8 cellular contexts compared by ENCODE assay signal in the genomic region with DNA sequence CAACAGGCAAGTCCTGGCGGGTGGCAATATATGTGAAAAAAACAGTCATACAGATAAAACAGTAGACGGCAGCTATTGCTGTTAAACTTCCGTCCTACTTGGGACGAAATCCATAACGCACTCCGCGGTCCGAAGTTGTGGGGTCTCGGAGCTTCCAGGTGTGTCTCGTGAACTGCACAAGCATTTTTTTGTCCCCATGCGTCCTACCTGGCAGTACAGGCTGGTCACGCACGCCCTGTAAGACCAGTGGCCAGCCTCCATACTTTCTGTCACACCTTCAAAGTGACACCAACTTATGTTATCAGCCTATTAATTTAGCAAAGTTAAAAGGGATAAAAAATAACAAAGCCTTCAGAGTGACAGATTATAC. TPM values are rescaled to one million over a fixed set of nuclear protein-coding genes. Genes with fewer than 3 reads are reported as not detected.
DNase-seq lines count a peak whose midpoint lies in the region; ATAC-seq and TF ChIP-seq lines count a peak whose summit lies in the region.

No MANE protein-coding gene starts in this region.

- no peaks in the 10 kb centered on the region for H3K9me3 ChIP-seq in MG63

- DNase-seq in GM12864 (ENCODE audit: low read depth) (no peak), choroid plexus epithelial cell (ENCODE audit: low read depth) (no peak), T1000 (lab: John Stamatoyannopoulos, UW) (no peak), GM20000 (ENCODE audit: low spot score) (no peak), MG63 (no peak), SW480 (ENCODE audit: low spot score) (no peak)

- peak; percentile 2 for ATAC-seq in HG02938 (IDR thresholded peaks at IDR 0.05; ENCODE audit: unreplicated experiment)

- TF ChIP-seq CTCF in GM12864 (IDR thresholded peaks at IDR 0.05; ENCODE audit: low read depth, low read length, missing control alignments) (no peak), choroid plexus epithelial cell (conservative IDR thresholded peaks at IDR 0.05; ENCODE audit: low read depth, low read length) (no peak), nephron (IDR thresholded peaks at IDR 0.05; ENCODE audit: unreplicated experiment in 3 of 3) (no peak), GM20000 (IDR thresholded peaks at IDR 0.05; ENCODE audit: extremely low read depth, missing control alignments) (no peak)

- H3K36me3 ChIP-seq in MG63, result no peaks in the 10 kb centered on the region

- peak overlapping the region in 1 of 3 experiments; percentile 48 for H3K27ac Mint-ChIP-seq in nephron

- peak overlapping the region; percentile 30 to 51 (median 45) for H3K4me3 Mint-ChIP-seq in nephron

- H3K4me3 ChIP-seq in GM12864 (ENCODE audit: low read depth, low read length), result peak overlapping the region; percentile 53
- H3K4me3 ChIP-seq in choroid plexus epithelial cell (ENCODE audit: low read depth, low read length), result peak overlapping the region; percentile 65
- H3K4me3 ChIP-seq in MG63, result no peak overlapping the region

- H3K9me3 Mint-ChIP-seq in nephron, result no peaks in the 10 kb centered on the region

- peaks cover 12% of the 10 kb centered on the region for H3K27me3 Mint-ChIP-seq in nephron (ENCODE audit: low read depth)

- H3K4me1 Mint-ChIP-seq in nephron, result peaks cover 18% of the 10 kb centered on the region

- no peaks in the 10 kb centered on the region for H3K36me3 Mint-ChIP-seq in nephron (ENCODE audit: low read depth)

- H3K27me3 ChIP-seq in MG63, result no peaks in the 10 kb centered on the region

RNA-seq across cellular contexts. Expression of a gene that starts 51.3 kb away (rescaled TPM):
- 2,057 and 2,194 TPM in 2 replicates for total RNA-seq in MG63 (2014; rRNA removed; shearing (Covaris generic); ENCODE audit: low replicate concordance)

RNA-seq across cellular contexts. Expression of a gene that starts 52.5 kb away (rescaled TPM):
- total RNA-seq in MG63 (2014; rRNA removed; shearing (Covaris generic); ENCODE audit: low replicate concordance), result 46.4 and 78.3 TPM in 2 replicates
